ENCODE assay signal across 8 cellular contexts in genomic region chr6:104184036-104184435, GRCh38.
"Had no signal": no experiment of that assay in that cellular context is flagged by ENCODE, and none has a peak within 500 bp of the region (broad histone marks: within the 10 kb centered on the region; RNA-seq: fewer than 3 reads in every experiment).

No MANE protein-coding gene starts in this region.

- H2AFZ ChIP-seq: GM23338 had no signal

- H3K9me3 ChIP-seq: HAP-1 had no signal

- FAIRE-seq: HepG2 had no signal

- ATAC-seq: GM23338, HCT116, HepG2 had no signal

- H3K27ac ChIP-seq: HL-60 had no signal

- H3K4me2 ChIP-seq: GM23338 had no signal

- H3K36me3 ChIP-seq: HAP-1 had no signal

- H3K4me3 ChIP-seq: GM23338, HAP-1 had no signal

- H3K4me1 ChIP-seq: HAP-1 had no signal

- DNase-seq: H7, HFFc6, KBM-7 had no signal
